In the genomic region with DNA sequence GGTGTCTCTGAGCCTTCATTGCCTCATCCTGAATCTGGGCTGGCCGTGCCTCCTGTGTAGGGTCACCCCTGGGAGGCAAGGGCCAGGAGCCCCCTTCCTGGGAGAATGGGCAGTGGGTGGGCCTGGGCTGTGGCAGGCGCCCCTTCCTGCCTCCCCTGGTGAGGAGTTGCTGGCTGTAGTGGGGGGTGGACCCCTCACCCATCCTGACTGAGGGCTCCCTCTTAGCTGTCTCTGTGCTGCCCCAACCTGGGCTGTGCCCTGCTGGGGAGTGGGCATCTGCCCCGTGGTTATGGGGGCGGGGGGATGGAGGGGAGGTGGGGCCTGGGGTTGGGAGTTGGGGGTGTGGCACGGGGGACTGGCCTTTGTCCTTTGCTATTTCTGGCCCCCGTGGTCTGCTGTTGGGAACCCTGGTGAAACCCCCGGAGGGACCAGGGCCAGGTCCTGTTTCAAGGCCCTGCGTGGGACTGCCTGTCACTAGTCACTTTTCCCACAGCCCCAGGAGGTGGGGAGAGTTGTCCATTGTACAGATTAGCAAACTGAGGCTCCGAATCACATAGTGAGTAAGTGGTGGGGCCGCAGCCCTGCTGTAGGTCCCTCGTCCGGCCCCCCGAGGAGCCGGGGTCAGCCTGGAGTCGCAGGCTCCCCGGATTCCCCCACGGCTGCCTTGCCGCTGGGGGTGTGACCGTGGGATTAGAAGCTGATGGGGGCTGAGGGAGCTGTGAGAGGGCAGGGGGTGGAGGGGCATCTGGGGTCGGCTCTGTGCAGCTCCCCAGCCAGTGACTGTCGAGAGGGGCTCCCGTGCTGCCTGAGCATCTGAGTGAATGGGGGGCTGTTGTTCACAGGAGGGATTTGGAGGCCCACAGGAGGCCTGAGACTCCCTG, we compare ENCODE assay signal across 9 cellular contexts. TPM values are rescaled to one million over a fixed set of nuclear protein-coding genes. Genes with fewer than 3 reads are reported as not detected.
DNase-seq lines count a peak whose midpoint lies in the region; ATAC-seq and TF ChIP-seq lines count a peak whose summit lies in the region.
"Had no signal": no experiment of that assay in that cellular context is flagged by ENCODE, and none has a peak within 500 bp of the region (broad histone marks: within the 10 kb centered on the region; RNA-seq: fewer than 3 reads in every experiment).

No MANE protein-coding gene starts in this region.

- TF ChIP-seq CTCF in AG10803 (conservative IDR thresholded peaks at IDR 0.05; ENCODE audit: low read length) (no peak), Loucy (conservative IDR thresholded peaks at IDR 0.05; ENCODE audit: low read length) (no peak), natural killer cell (IDR thresholded peaks at IDR 0.05) (no peak)

- peaks cover 73% of the 10 kb centered on the region for H3K4me1 Mint-ChIP-seq in dendritic cell treated with granulocyte-macrophage colony-stimulating factor and Interleukin-4, amounts not matched to agents 40 ng/mL and 50 ng/mL, for 4 days (ENCODE audit: low read depth)
- peaks cover 10 to 34% of the 10 kb centered on the region in 2 donors for H3K4me1 Mint-ChIP-seq in natural killer cell

- H3F3A ChIP-seq in Loucy (ENCODE audit: low read depth): no peaks in the 10 kb centered on the region

- no peaks in the 10 kb centered on the region for H3K27me3 ChIP-seq in Loucy (ENCODE audit: insufficient read depth, low read length, poor library complexity, severe bottlenecking)

- no peaks in the 10 kb centered on the region for H3K9me2 ChIP-seq in Loucy (replicated peaks; ENCODE audit: low read depth, low read length)

- H3K36me3 Mint-ChIP-seq in dendritic cell treated with granulocyte-macrophage colony-stimulating factor and Interleukin-4, amounts not matched to agents 40 ng/mL and 50 ng/mL, for 4 days (ENCODE audit: low read depth): peaks cover 76% of the 10 kb centered on the region
- H3K36me3 Mint-ChIP-seq in natural killer cell: no peaks in the 10 kb centered on the region

- H3K9ac ChIP-seq in Loucy (ENCODE audit: low read depth, low read length, poor library complexity, severe bottlenecking): peak overlapping the region; percentile 98

- H3K27me3 Mint-ChIP-seq in dendritic cell treated with granulocyte-macrophage colony-stimulating factor and Interleukin-4, amounts not matched to agents 40 ng/mL and 50 ng/mL, for 4 days: no peaks in the 10 kb centered on the region
- H3K27me3 Mint-ChIP-seq in natural killer cell (ENCODE audit: low read depth in 2 of 2): no peaks in the 10 kb centered on the region

- DNase-seq in AG10803 (ENCODE audit: low read depth) (no peak), natural killer cell (no peak), SKM-1 (lab: John Stamatoyannopoulos, UW; ENCODE audit: unreplicated experiment) (no peak)
- DNase-seq in NK-92 treated with Interleukin-12 subunit alpha and Interleukin-12 subunit beta, amount 100 ng/mL, for 24 hours (lab: John Stamatoyannopoulos, UW): no peak
- DNase-seq: SHP77 had no signal

- peaks cover 30% of the 10 kb centered on the region for H3K4me1 ChIP-seq in Loucy (ENCODE audit: insufficient read depth, low read length, poor library complexity, severe bottlenecking)

- H3K4me3 ChIP-seq in AG10803 (ENCODE audit: low read length) (peak overlapping the region; percentile 87), Loucy (ENCODE audit: low read length, poor library complexity, severe bottlenecking) (peak overlapping the region; percentile 90)

- H2AFZ ChIP-seq in Loucy (ENCODE audit: low read length): no peak overlapping the region

- no peaks in the 10 kb centered on the region for H3K9me3 Mint-ChIP-seq in dendritic cell treated with granulocyte-macrophage colony-stimulating factor and Interleukin-4, amounts not matched to agents 40 ng/mL and 50 ng/mL, for 4 days
- no peaks in the 10 kb centered on the region for H3K9me3 Mint-ChIP-seq in natural killer cell

- peak overlapping the region; percentile 99 for H3K4me3 Mint-ChIP-seq in dendritic cell treated with granulocyte-macrophage colony-stimulating factor and Interleukin-4, amounts not matched to agents 40 ng/mL and 50 ng/mL, for 4 days
- peak overlapping the region; percentile 93 for H3K4me3 Mint-ChIP-seq in natural killer cell

- H3K9me3 ChIP-seq in Loucy (ENCODE audit: insufficient read depth, low read depth, low read length): no peaks in the 10 kb centered on the region

- H4K20me1 ChIP-seq in Loucy (ENCODE audit: insufficient read depth, low read length, poor library complexity, severe bottlenecking): peaks cover 73% of the 10 kb centered on the region

- H3K79me2 ChIP-seq in Loucy (ENCODE audit: insufficient read depth, low read length): peaks cover 76% of the 10 kb centered on the region

- peak overlapping the region; percentile 86 for H3K4me2 ChIP-seq in Loucy (ENCODE audit: low read depth, low read length, poor library complexity, severe bottlenecking)

- H3K27ac Mint-ChIP-seq in dendritic cell treated with granulocyte-macrophage colony-stimulating factor and Interleukin-4, amounts not matched to agents 40 ng/mL and 50 ng/mL, for 4 days: peak overlapping the region; percentile 100
- H3K27ac Mint-ChIP-seq in natural killer cell: peak overlapping the region in 1 of 2 donors; percentile 92

- ATAC-seq in natural killer cell (no peak), GM18861 (IDR thresholded peaks at IDR 0.05; ENCODE audit: unreplicated experiment) (no peak), GM19397 (IDR thresholded peaks at IDR 0.05; ENCODE audit: unreplicated experiment) (no peak)

- H3K36me3 ChIP-seq in Loucy (ENCODE audit: insufficient read depth, low read length): no peaks in the 10 kb centered on the region

- intact Hi-C loops in dendritic cell treated with granulocyte-macrophage colony-stimulating factor and Interleukin-4, amounts not matched to agents 40 ng/mL and 50 ng/mL, for 4 days (cut with micrococcal nuclease): loop anchor here (10.0 kb wide), 1 partner anchor 110 kb away; no protein-coding TSS in a partner anchor
- intact Hi-C loops in natural killer cell (cut with micrococcal nuclease): loop anchor here (5.0 kb wide), 1 partner anchor 112 kb away; no protein-coding TSS in a partner anchor

RNA-seq across cellular contexts. Expression of a gene that starts 2.7 kb away (rescaled TPM):
- total RNA-seq in natural killer cell: 10 to 100 TPM; 38.3 to 47.1 (median 42.4) TPM

RNA-seq across cellular contexts. Expression of a gene that starts 53.5 kb away (rescaled TPM):
- total RNA-seq in natural killer cell: 1 to 10 TPM in 1 of 3 donors, under 1 TPM in 2; 0.07 to 1.2 (median 0.27) TPM
